12 cellular contexts compared by ENCODE assay signal in genomic region chr2:46352621-46353020, GRCh38. TPM values are rescaled to one million over a fixed set of nuclear protein-coding genes. Genes with fewer than 3 reads are reported as not detected.
DNase-seq lines count a peak whose midpoint lies in the region; ATAC-seq and TF ChIP-seq lines count a peak whose summit lies in the region.
"Had no signal": no experiment of that assay in that cellular context is flagged by ENCODE, and none has a peak within 500 bp of the region (broad histone marks: within the 10 kb centered on the region; RNA-seq: fewer than 3 reads in every experiment).

No MANE protein-coding gene starts in this region.

- intact Hi-C loops in right lobe of liver (cut with DNase I) (no loop called here), uterus (cut with DNase I; ENCODE audit: low total_unique reads) (loop anchor here (10.0 kb wide), 1 partner anchor 58 kb away; the partner anchor contains the start of gene EPAS1)

- TF ChIP-seq POLR2A in right lobe of liver (IDR thresholded peaks at IDR 0.05) (no peak), uterus (IDR thresholded peaks at IDR 0.05) (no peak)

- H3K27me3 ChIP-seq in right lobe of liver (no peaks in the 10 kb centered on the region), uterus (no peaks in the 10 kb centered on the region)
- H3K27me3 ChIP-seq: SJCRH30 had no signal

- TF ChIP-seq CTCF in right lobe of liver (IDR thresholded peaks at IDR 0.05) (peak; percentile 9 to 25 (median 16)), uterus (IDR thresholded peaks at IDR 0.05) (peak; percentile 27 to 44 (median 32))

- H3K27me3 Mint-ChIP-seq in activated naive CD4-positive, alpha-beta T cell treated with anti-CD3 and anti-CD28 coated beads, Interleukin-2, amount 10 ng/mL, durations not matched to agents 7 days and 5 days: peaks cover 5% of the 10 kb centered on the region

- peaks cover 96% of the 10 kb centered on the region for H3K4me1 Mint-ChIP-seq in activated naive CD4-positive, alpha-beta T cell treated with anti-CD3 and anti-CD28 coated beads, Interleukin-2, amount 10 ng/mL, durations not matched to agents 7 days and 5 days

- H3K36me3 Mint-ChIP-seq in activated naive CD4-positive, alpha-beta T cell treated with anti-CD3 and anti-CD28 coated beads, Interleukin-2, amount 10 ng/mL, durations not matched to agents 7 days and 5 days: peaks cover 64% of the 10 kb centered on the region

- 44% methylated on average over 5 of the region's 8 CpGs for WGBS in right lobe of liver (ENCODE audit: insufficient coverage, low coverage, low lambda C conversion rate, missing lambda C conversion rate)

- ATAC-seq in right lobe of liver (peak; percentile 15 to 38 (median 24)), HG03175 (IDR thresholded peaks at IDR 0.05; ENCODE audit: unreplicated experiment) (no peak)

- H3K4me1 ChIP-seq in right lobe of liver (peaks cover 0 to 7% (median 3%) of the 10 kb centered on the region in 4 donors), uterus (no peaks in the 10 kb centered on the region)
- H3K4me1 ChIP-seq: SJCRH30 had no signal

- no peak overlapping the region for H3K4me3 ChIP-seq in right lobe of liver
- no peak overlapping the region for H3K4me3 ChIP-seq in uterus
- H3K4me3 ChIP-seq: SJCRH30 had no signal

- H3K27ac Mint-ChIP-seq in activated naive CD4-positive, alpha-beta T cell treated with anti-CD3 and anti-CD28 coated beads, Interleukin-2, amount 10 ng/mL, durations not matched to agents 7 days and 5 days: peak overlapping the region; percentile 99

- H3K9me3 Mint-ChIP-seq in activated naive CD4-positive, alpha-beta T cell treated with anti-CD3 and anti-CD28 coated beads, Interleukin-2, amount 10 ng/mL, durations not matched to agents 7 days and 5 days: peaks cover 3% of the 10 kb centered on the region

- H3K36me3 ChIP-seq in right lobe of liver (peaks cover 12 to 73% (median 35%) of the 10 kb centered on the region in 4 donors), uterus (no peaks in the 10 kb centered on the region)
- H3K36me3 ChIP-seq: SJCRH30 had no signal

- CTCF ChIA-PET in activated naive CD4-positive, alpha-beta T cell treated with anti-CD3 and anti-CD28 coated beads, Interleukin-2, amount 10 ng/mL, durations not matched to agents 7 days and 5 days (lab: Charles Lee): interaction anchor here (0.9 to 1.6 kb wide), 3 partner anchors 9 to 108 kb away, joined by 3 to 4 read pairs (median 4); no protein-coding TSS in a partner anchor

- H3K27ac ChIP-seq in right lobe of liver: peak overlapping the region; percentile 31 to 44 (median 43)
- peak overlapping the region; percentile 57 to 76 for H3K27ac ChIP-seq in uterus
- H3K27ac ChIP-seq: SJCRH30 had no signal

- peak; percentile 23 for DNase-seq in activated naive CD4-positive, alpha-beta T cell treated with anti-CD3 and anti-CD28 coated beads, Interleukin-2, amount 10 ng/mL, durations not matched to agents 7 days and 5 days
- DNase-seq in activated naive CD4-positive, alpha-beta T cell (lab: John Stamatoyannopoulos, UW): no peak
- DNase-seq in dermis microvascular lymphatic vessel endothelial cell (ENCODE audit: low read depth in 2 of 2): peak; percentile 59 to 81
- peak in 1 of 3 donors; percentile 33 for DNase-seq in right lobe of liver
- DNase-seq in uterus: peak in 1 of 2 donors; percentile 52
- no peak for DNase-seq in T1000 (lab: John Stamatoyannopoulos, UW)
- DNase-seq in RPMI8226: no peak
- DNase-seq: activated CD4-positive, alpha-beta T cell treated with anti-CD3 and anti-CD28 coated beads for 1 hour; MV-4-11; NCI-H524 treated with DMSO at 0.1 percent for 48 hours; SJCRH30 had no signal

- peak overlapping the region; percentile 20 for H3K4me3 Mint-ChIP-seq in activated naive CD4-positive, alpha-beta T cell treated with anti-CD3 and anti-CD28 coated beads, Interleukin-2, amount 10 ng/mL, durations not matched to agents 7 days and 5 days

- H3K9me3 ChIP-seq in right lobe of liver (no peaks in the 10 kb centered on the region), uterus (no peaks in the 10 kb centered on the region)
- H3K9me3 ChIP-seq: SJCRH30 had no signal

RNA-seq across cellular contexts. Expression of gene EPAS1, which starts 55.4 kb away (rescaled TPM):
- total RNA-seq in dermis microvascular lymphatic vessel endothelial cell (109 and 193 TPM in 2 replicates), right lobe of liver (100 to 1,000 TPM; 101 to 232 (median 170) TPM), uterus (100 to 1,000 TPM in 3 of 4 donors, 10 to 100 TPM in 1; 35.0 to 465 (median 202) TPM)

Comparison
In these comparisons a context has a peak if more than half of its experiments do, and no peak if none do; other contexts are left out.
1. DNase-seq: peak in activated naive CD4-positive, alpha-beta T cell treated with anti-CD3 and anti-CD28 coated beads, Interleukin-2, amount 10 ng/mL, durations not matched to agents 7 days and 5 days (single experiment) and dermis microvascular lymphatic vessel endothelial cell (2 of 2); none in activated naive CD4-positive, alpha-beta T cell (0 of 4), T1000 (single experiment) and RPMI8226 (single experiment).